Comparison of ENCODE assay signal across 1 cellular context in genomic region chr19:42361545-42361910, GRCh38.
TF ChIP-seq lines count a peak whose summit lies in the region.

No MANE protein-coding gene starts in this region.

TF ChIP-seq in HepG2, 621 proteins besides CTCF, POLR2A, EP300 and RAD21:
- TF ChIP-seq ZBTB43 (CRISPR knock-in tag; conservative IDR thresholded peaks at IDR 0.05) (no peak), ZNF121 (CRISPR knock-in tag; IDR thresholded peaks at IDR 0.05) (peak; percentile 39; the same call in 1 of the 2 replicates), CEBPB (IDR thresholded peaks at IDR 0.05; ENCODE audit: borderline replicate concordance, low read depth, low read length) (0 out of 2 replicates have a peak, but pooled peaks have one; percentile 32), XRCC5 (optimal IDR thresholded peaks at IDR 0.05; ENCODE audit: low read length) (no peak)
TF ChIP-seq in HepG2: peak in this region for 2.
